ENCODE assay signal across 17 cellular contexts in genomic region chr9:16328349-16328748, GRCh38.
"Had no signal": no experiment of that assay in that cellular context is flagged by ENCODE, and none has a peak within 500 bp of the region (broad histone marks: within the 10 kb centered on the region; RNA-seq: fewer than 3 reads in every experiment).

No MANE protein-coding gene starts in this region.

- H3K9me3 ChIP-seq: spleen, tibial artery had no signal

- ATAC-seq: activated CD8-positive, alpha-beta T cell treated with anti-CD3 and anti-CD28 coated beads, Interleukin-2, amount 10 ng/mL, durations not matched to agents 7 days and 5 days; activated naive CD4-positive, alpha-beta T cell treated with anti-CD3 and anti-CD28 coated beads, Interleukin-2, amount 50 U/mL, for 72 hours; foreskin keratinocyte; left lobe of liver; naive thymus-derived CD8-positive, alpha-beta T cell; T-cell had no signal

- H3K27me3 ChIP-seq: cardiac muscle cell, tibial artery had no signal

- H3K36me3 ChIP-seq: cardiac muscle cell, spleen, tibial artery had no signal

- H3K27ac ChIP-seq: cardiac muscle cell, foreskin keratinocyte, spleen, tibial artery had no signal

- H3K4me3 ChIP-seq: cardiac muscle cell, lung, spleen, tibial artery had no signal

- DNase-seq: activated CD4-positive, alpha-beta T cell treated with anti-CD3 and anti-CD28 coated beads for 1 hour; activated CD4-positive, alpha-beta T cell treated with anti-CD3 and anti-CD28 coated beads, Interleukin-2, amount 50 U/mL, for 1 hour; activated CD8-positive, alpha-beta T cell treated with anti-CD3 and anti-CD28 coated beads, Interleukin-2, amount 10 ng/mL, durations not matched to agents 7 days and 5 days; activated gamma-delta T cell; amniotic stem cell; effector CD4-positive, alpha-beta T cell; foreskin keratinocyte; naive thymus-derived CD8-positive, alpha-beta T cell; retina; spleen; stimulated activated CD4-positive, alpha-beta T cell treated with anti-CD3 and anti-CD28 coated beads, Interleukin-4, amount 100 ng/mL, for 4 hours; T-cell; tibial artery had no signal

- H3K4me1 ChIP-seq: foreskin keratinocyte, spleen, tibial artery had no signal
